Comparison of ENCODE assay signal across 24 cellular contexts in the genomic region with DNA sequence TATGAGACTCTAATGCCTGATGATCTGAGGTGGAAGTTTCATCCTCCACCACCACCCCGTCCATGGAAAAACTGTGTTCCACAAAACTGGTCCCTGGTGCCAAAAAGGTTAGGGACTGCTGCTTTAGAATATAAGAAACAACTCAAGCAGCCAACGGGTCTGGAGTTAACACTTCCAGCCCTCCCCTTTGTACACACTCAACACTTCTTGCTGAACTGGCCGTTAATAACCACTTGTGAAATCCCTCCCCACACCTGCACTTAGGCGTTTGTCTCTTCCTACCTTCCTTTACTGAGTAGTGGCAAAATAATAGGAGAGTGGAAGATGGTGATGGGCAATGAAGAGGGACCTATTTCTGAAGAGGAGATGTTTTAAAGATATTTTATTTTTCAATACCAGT. TPM values are rescaled to one million over a fixed set of nuclear protein-coding genes. Genes with fewer than 3 reads are reported as not detected.
"Had no signal": no experiment of that assay in that cellular context is flagged by ENCODE, and none has a peak within 500 bp of the region (broad histone marks: within the 10 kb centered on the region; RNA-seq: fewer than 3 reads in every experiment).

No MANE protein-coding gene starts in this region.

- H3K27me3 Mint-ChIP-seq: naive thymus-derived CD8-positive, alpha-beta T cell; stimulated activated memory B cell treated with anti-CD40 and anti-IgM and Interleukin-4, amounts not matched to agents 10 μg/mL and 1 μg/mL and 100 μg/mL, for 72 hours had no signal

- ATAC-seq: heart right ventricle; mucosa of descending colon; naive thymus-derived CD8-positive, alpha-beta T cell; sciatic nerve; stimulated activated memory B cell treated with anti-CD40 and anti-IgM and Interleukin-4, amounts not matched to agents 10 μg/mL and 1 μg/mL and 100 μg/mL, for 72 hours had no signal

- DNase-seq: cortex of kidney; dorsolateral prefrontal cortex; effector CD8-positive, alpha-beta T cell; foreskin melanocyte; heart right ventricle; hypothalamus; kidney glomerular epithelial cell; mucosa of descending colon; naive thymus-derived CD8-positive, alpha-beta T cell; spleen; stimulated activated CD4-positive, alpha-beta T cell treated with anti-CD3 and anti-CD28 coated beads, Interleukin-15, amount 100 ng/mL, for 24 hours; stimulated activated CD4-positive, alpha-beta T cell treated with anti-CD3 and anti-CD28 coated beads, Interleukin-1b, Interleukin-23, amount 100 ng/mL, for 48 hours; stimulated activated CD4-positive, alpha-beta T cell treated with anti-CD3 and anti-CD28 coated beads, Interleukin-4, amount 100 ng/mL, for 24 hours; stomach; substantia nigra; transverse colon had no signal

- H3K4me3 Mint-ChIP-seq: naive thymus-derived CD8-positive, alpha-beta T cell; stimulated activated memory B cell treated with anti-CD40 and anti-IgM and Interleukin-4, amounts not matched to agents 10 μg/mL and 1 μg/mL and 100 μg/mL, for 72 hours had no signal

- H3K27ac Mint-ChIP-seq: naive thymus-derived CD8-positive, alpha-beta T cell; stimulated activated memory B cell treated with anti-CD40 and anti-IgM and Interleukin-4, amounts not matched to agents 10 μg/mL and 1 μg/mL and 100 μg/mL, for 72 hours had no signal

- H3K9me3 ChIP-seq: heart right ventricle, mucosa of descending colon, neutrophil, spleen, stomach, thoracic aorta, transverse colon had no signal

RNA-seq across cellular contexts. Expression of a gene that starts 55.9 kb away (rescaled TPM):
- total RNA-seq: glomerular endothelial cell; naive thymus-derived CD8-positive, alpha-beta T cell; osteoblast; pulmonary artery endothelial cell; skeletal muscle tissue; thoracic aorta; transverse colon had no signal
